23 cellular contexts compared by ENCODE assay signal in genomic region chr3:32909999-32910398, GRCh38. TPM values are rescaled to one million over a fixed set of nuclear protein-coding genes. Genes with fewer than 3 reads are reported as not detected.
A peak's percentile ranks its signal among the peaks of the same experiment; 100 is the strongest.
DNase-seq lines count a peak whose midpoint lies in the region; ATAC-seq, FAIRE-seq and TF ChIP-seq lines count a peak whose summit lies in the region.
"Had no signal": no experiment of that assay in that cellular context is flagged by ENCODE, and none has a peak within 500 bp of the region (broad histone marks: within the 10 kb centered on the region; RNA-seq: fewer than 3 reads in every experiment).

No MANE protein-coding gene starts in this region.

- H3K9ac ChIP-seq in HepG2 (ENCODE audit: insufficient read depth, low read depth, low read length) (peak overlapping the region; percentile 14; the same call in 1 of the 2 replicates), K562 (ENCODE audit: insufficient read depth in 1 of 2, low read depth in 2 of 2, low read length in 2 of 2) (no peak overlapping the region)
- H3K9ac ChIP-seq: BLaER1 had no signal

- ATAC-seq in HepG2 (peak; percentile 69), right lobe of liver (no peak), K562 (no peak), upper lobe of right lung (peak; percentile 18), HG03045 (IDR thresholded peaks at IDR 0.05; ENCODE audit: unreplicated experiment) (no peak)
- ATAC-seq: GM23338 had no signal

- TF ChIP-seq POLR2A in HepG2 (IDR thresholded peaks at IDR 0.05; ENCODE audit: insufficient read depth in 1 of 2, low read depth in 2 of 2, low read length in 2 of 2) (no peak), right lobe of liver (IDR thresholded peaks at IDR 0.05) (no peak), K562 (conservative IDR thresholded peaks at IDR 0.05) (no peak)

- no peaks in the 10 kb centered on the region for H4K20me1 ChIP-seq in HepG2 (ENCODE audit: insufficient read depth, low read length)
- no peaks in the 10 kb centered on the region for H4K20me1 ChIP-seq in K562 (replicated peaks; ENCODE audit: control insufficient read depth, insufficient read depth, low read length)
- H4K20me1 ChIP-seq: BLaER1 had no signal

- CTCF ChIA-PET in HepG2 (lab: Yijun Ruan, JAX; ENCODE audit: low intra/inter-chr PET ratio, low total read pairs) (no interaction called here), K562 (lab: Yijun Ruan, JAX; ENCODE audit: low intra/inter-chr PET ratio) (no interaction called here)

- in situ Hi-C loops in HepG2 (cut with HindIII; ENCODE audit: extremely low pct_ligation_motif_present, low pct_unique_long_range_greater_than_20kb) (no loop called here), K562 (cut with MboI) (no loop called here)

- peaks cover 15% of the 10 kb centered on the region for H3K4me1 ChIP-seq in HepG2 (ENCODE audit: insufficient read depth, low read length)
- no peaks in the 10 kb centered on the region for H3K4me1 ChIP-seq in right lobe of liver
- no peaks in the 10 kb centered on the region for H3K4me1 ChIP-seq in K562 (replicated peaks in 1 of 2; ENCODE audit: control insufficient read depth in 2 of 2, insufficient read depth in 2 of 2, low read length in 2 of 2)
- no peaks in the 10 kb centered on the region for H3K4me1 ChIP-seq in upper lobe of right lung
- H3K4me1 ChIP-seq in ascending aorta = no peaks in the 10 kb centered on the region
- H3K4me1 ChIP-seq: BLaER1 had no signal

- FAIRE-seq in HepG2 (lab: Jason Lieb, UNC) (no peak), K562 (lab: Jason Lieb, UNC) (peak; percentile 51)
- FAIRE-seq: A204.1, D721Med, GM12891, GM18507 had no signal

- H3K36me3 ChIP-seq in HepG2 (replicated peaks in 1 of 2; ENCODE audit: control insufficient read depth in 1 of 2, insufficient read depth in 2 of 2, low read length in 2 of 2) (no peaks in the 10 kb centered on the region), right lobe of liver (no peaks in the 10 kb centered on the region), K562 (ENCODE audit: control insufficient read depth, insufficient read depth, low read length) (no peaks in the 10 kb centered on the region), upper lobe of right lung (no peaks in the 10 kb centered on the region), ascending aorta (no peaks in the 10 kb centered on the region)
- H3K36me3 ChIP-seq: BLaER1 had no signal

- peak overlapping the region; percentile 46 for H3K4me2 ChIP-seq in HepG2 (ENCODE audit: low read depth, low read length)
- H3K4me2 ChIP-seq in K562 (ENCODE audit: insufficient read depth, low read length) = no peak overlapping the region
- H3K4me2 ChIP-seq: BLaER1, GM23338 had no signal

- no peak for TF ChIP-seq EP300 in HepG2 (IDR thresholded peaks at IDR 0.05; ENCODE audit: low read depth in 2 of 2, low read length in 2 of 2)
- TF ChIP-seq EP300 in HepG2 (CRISPR knock-in tag; IDR thresholded peaks at IDR 0.05; ENCODE audit: borderline replicate concordance) = no peak
- no peak for TF ChIP-seq EP300 in K562 (IDR thresholded peaks at IDR 0.05; ENCODE audit: low read length)

- peak; percentile 23; the same call in 1 of the 2 replicates for TF ChIP-seq CTCF in HepG2 (CRISPR knock-in tag; IDR thresholded peaks at IDR 0.05)
- no peak for TF ChIP-seq CTCF in right lobe of liver (IDR thresholded peaks at IDR 0.05)
- no peak for TF ChIP-seq CTCF in K562 (IDR thresholded peaks at IDR 0.05 in 2 of 3, conservative IDR thresholded peaks at IDR 0.05 in 1 of 3; ENCODE audit: insufficient read depth in 2 of 3, low read depth in 1 of 3, low read length in 3 of 3)
- no peak for TF ChIP-seq CTCF in upper lobe of right lung (IDR thresholded peaks at IDR 0.05)
- no peak for TF ChIP-seq CTCF in ascending aorta (IDR thresholded peaks at IDR 0.05)

- 0% methylated on average over 3 of the region's 3 CpGs for WGBS in HepG2 (ENCODE audit: low lambda C conversion rate)
- WGBS in right lobe of liver (ENCODE audit: insufficient coverage, low coverage, low lambda C conversion rate, missing lambda C conversion rate) = 30% methylated on average over 2 of the region's 3 CpGs
- WGBS in K562 (ENCODE audit: insufficient coverage, low coverage, missing lambda C conversion rate) = 12% methylated on average over 3 of the region's 3 CpGs

- no peak overlapping the region for H3K4me3 ChIP-seq in HepG2 (replicated peaks in 1 of 3; ENCODE audit: insufficient read depth in 1 of 3, low read depth in 2 of 3, low read length in 3 of 3)
- no peak overlapping the region for H3K4me3 ChIP-seq in right lobe of liver
- no peak overlapping the region for H3K4me3 ChIP-seq in K562
- H3K4me3 ChIP-seq in upper lobe of right lung = no peak overlapping the region
- no peak overlapping the region for H3K4me3 ChIP-seq in ascending aorta
- H3K4me3 ChIP-seq: BLaER1, GM23338 had no signal

- TF ChIP-seq RAD21 in HepG2 (CRISPR knock-in tag; IDR thresholded peaks at IDR 0.05) = no peak
- TF ChIP-seq RAD21 in K562 (CRISPR knock-in tag; conservative IDR thresholded peaks at IDR 0.05 in 1 of 2, IDR thresholded peaks at IDR 0.05 in 1 of 2) = no peak

- H3K79me2 ChIP-seq in HepG2 (ENCODE audit: insufficient read depth, low read length) = no peaks in the 10 kb centered on the region
- H3K79me2 ChIP-seq in K562 (ENCODE audit: control insufficient read depth, insufficient read depth, low read length) = no peaks in the 10 kb centered on the region

- no peaks in the 10 kb centered on the region for H3K9me1 ChIP-seq in K562 (ENCODE audit: control insufficient read depth, insufficient read depth, low read length)

- no peaks in the 10 kb centered on the region for H3K27me3 ChIP-seq in HepG2 (ENCODE audit: control insufficient read depth in 1 of 2, insufficient read depth in 2 of 2, low read length in 2 of 2)
- H3K27me3 ChIP-seq in right lobe of liver = no peaks in the 10 kb centered on the region
- peaks cover 2 to 9% of the 10 kb centered on the region in 2 experiments; a peak in 2 of 5 replicates for H3K27me3 ChIP-seq in K562 (ENCODE audit: control insufficient read depth in 2 of 2, insufficient read depth in 2 of 2, low read length in 2 of 2)
- no peaks in the 10 kb centered on the region for H3K27me3 ChIP-seq in upper lobe of right lung
- no peaks in the 10 kb centered on the region for H3K27me3 ChIP-seq in ascending aorta
- H3K27me3 ChIP-seq: BLaER1 had no signal

- BruUV-seq in HepG2 (replicated peaks; lab: Mats Ljungman, UMichigan) = no TSS peak
- BruUV-seq in K562 (replicated peaks; lab: Mats Ljungman, UMichigan) = no TSS peak

- H2AFZ ChIP-seq in HepG2 (ENCODE audit: low read length) = no peak overlapping the region
- no peak overlapping the region for H2AFZ ChIP-seq in K562 (ENCODE audit: low read depth, low read length)
- H2AFZ ChIP-seq: GM23338 had no signal

- DNase-seq in HepG2 (ENCODE audit: low spot score) (no peak), right lobe of liver (no peak), K562 (ENCODE audit: extremely low read depth in 1 of 4, low spot score in 3 of 4) (peak in 2 of 4 experiments; percentile 2), upper lobe of right lung (no peak), ascending aorta (ENCODE audit: low spot score in 2 of 2) (no peak)
- DNase-seq: CD4-positive, alpha-beta T cell; CD8-positive, alpha-beta memory T cell; DMS 273 treated with DMSO at 0.1 percent for 48 hours; DMS79; EL; GF-D8; HCEC 1CT had no signal

- POLR2A ChIA-PET in HepG2 (lab: Yijun Ruan, JAX) = no interaction called here
- POLR2A ChIA-PET in K562 (lab: Yijun Ruan, JAX) = interaction anchor here (0.7 to 0.9 kb wide), 3 partner anchors 9 to 57 kb away, joined by 3 to 4 read pairs (median 3); no protein-coding TSS in a partner anchor

- peak overlapping the region; percentile 14 for H3K27ac ChIP-seq in HepG2 (ENCODE audit: extremely low read length, insufficient read depth, low read length)
- H3K27ac ChIP-seq in right lobe of liver = no peak overlapping the region
- H3K27ac ChIP-seq in K562 (ENCODE audit: extremely low read depth, low read depth, low read length) = no peak overlapping the region
- no peak overlapping the region for H3K27ac ChIP-seq in upper lobe of right lung
- no peak overlapping the region for H3K27ac ChIP-seq in ascending aorta
- H3K27ac ChIP-seq: 22Rv1, BLaER1, C4-2B had no signal

- intact Hi-C loops in HepG2 (cut with micrococcal nuclease; ENCODE audit: unreplicated experiment) = loop anchor here (10.0 kb wide), 1 partner anchor 175 kb away; no protein-coding TSS in a partner anchor
- intact Hi-C loops in right lobe of liver (cut with DNase I) = no loop called here
- intact Hi-C loops in K562 (cut with micrococcal nuclease) = no loop called here
- intact Hi-C loops in upper lobe of right lung (cut with DNase I) = no loop called here
- intact Hi-C loops in ascending aorta (cut with DNase I) = no loop called here

- H3K9me3 ChIP-seq in HepG2 (ENCODE audit: low read length) (no peaks in the 10 kb centered on the region), right lobe of liver (no peaks in the 10 kb centered on the region), K562 (replicated peaks; ENCODE audit: control insufficient read depth, insufficient read depth, low read depth, low read length) (no peaks in the 10 kb centered on the region), upper lobe of right lung (no peaks in the 10 kb centered on the region), ascending aorta (no peaks in the 10 kb centered on the region)
- H3K9me3 ChIP-seq: BLaER1 had no signal

RNA-seq across cellular contexts. Expression of gene CCR4, which starts 41.4 kb away (rescaled TPM):
- total RNA-seq in HepG2 (2016; rRNA removed; fragmentation: Illumina TruSeq; extraction: Trizol) (0.04 and 0.06 TPM in 2 replicates), right lobe of liver (under 1 TPM; 0.06 to 0.23 (median 0.11) TPM), K562 (2014; rRNA removed) (0.20 and 0.45 TPM in 2 replicates), K562 (2014; rRNA removed; fragmentation: Illumina TruSeq; extraction: Trizol) (0.22 and 0.45 TPM in 2 replicates), K562 (2015; rRNA removed; fragmentation: Illumina TruSeq; extraction: Trizol) (0.04 TPM in 1 of 2 replicates, not detected in the other), K562 (2021) (0.47 and 0.49 TPM in 2 replicates), upper lobe of right lung (1.2 TPM), ascending aorta (3.1 TPM)
- total RNA-seq in HepG2 (2016; cell fraction: cytosol; rRNA removed; fragmentation: Illumina TruSeq; extraction: Trizol; ENCODE audit: low read depth) = not detected in 2 replicates
- total RNA-seq in HepG2 (2016; cell fraction: insoluble cytoplasmic fraction; rRNA removed; fragmentation: Illumina TruSeq; extraction: Trizol) = 0.06 and 0.11 TPM in 2 replicates
- total RNA-seq in HepG2 (2016; cell fraction: membrane; rRNA removed; fragmentation: Illumina TruSeq; extraction: Trizol) = not detected in 2 replicates
- total RNA-seq in HepG2 (2016; cell fraction: nucleus; rRNA removed; fragmentation: Illumina TruSeq; extraction: Trizol) = 0.16 TPM in 1 of 2 replicates, not detected in the other
- polyA plus RNA-seq in HepG2 (2011; rRNA removed) (0.05 TPM in 2 replicates), K562 (2011; rRNA removed) (0.27 and 0.47 TPM in 2 replicates), K562 (2014; fragmentation: Illumina TruSeq; extraction: Trizol) (0.28 and 0.33 TPM in 2 replicates), K562 (2014; fragmentation: Nextera tagmentation; extraction: Ambion mirVana) (under 1 TPM in 1 of 2 experiments, not detected in 1; 0.04 TPM), K562 (2014; rRNA removed) (0.19 and 0.20 TPM in 2 replicates)
- polyA plus RNA-seq in HepG2 (2011; cell fraction: cytosol; rRNA removed) = 0.01 TPM in 1 of 2 replicates, not detected in the other
- polyA plus RNA-seq in HepG2 (2011; cell fraction: nucleus; rRNA removed) = 0.05 and 0.06 TPM in 2 replicates
- polyA plus RNA-seq in HepG2 (2012) = not detected in 2 replicates
- not detected in 2 replicates for polyA plus RNA-seq in HepG2 (2016; cell fraction: cytosol; fragmentation: Illumina TruSeq; extraction: Trizol; ENCODE audit: low read depth)
- not detected in 2 replicates for polyA plus RNA-seq in HepG2 (2016; cell fraction: insoluble cytoplasmic fraction; fragmentation: Illumina TruSeq; extraction: Trizol; ENCODE audit: low read depth)
- polyA plus RNA-seq in HepG2 (2016; cell fraction: membrane; fragmentation: Illumina TruSeq; extraction: Trizol; ENCODE audit: low read depth) = not detected in 2 replicates
- 0.24 and 0.29 TPM in 2 replicates for polyA plus RNA-seq in HepG2 (2016; cell fraction: nucleus; fragmentation: Illumina TruSeq; extraction: Trizol; ENCODE audit: insufficient read depth, low read depth)
- 0.05 and 0.16 TPM in 2 replicates for polyA minus RNA-seq in HepG2 (2011; rRNA and poly(A)+ RNA removed; ENCODE audit: low replicate concordance)
- polyA minus RNA-seq in HepG2 (2011; cell fraction: cytosol; rRNA and poly(A)+ RNA removed) = not detected in 2 replicates
- 0.37 TPM in 1 of 2 replicates, not detected in the other for polyA minus RNA-seq in HepG2 (2011; cell fraction: nucleus; rRNA and poly(A)+ RNA removed)
- 0.65 and 1.2 TPM in 2 replicates for total RNA-seq in K562 (2011; cell fraction: chromatin; rRNA removed; ENCODE audit: low replicate concordance)
- 0.83 and 0.92 TPM in 2 replicates for total RNA-seq in K562 (2011; cell fraction: nucleolus; rRNA removed)
- total RNA-seq in K562 (2011; cell fraction: nucleoplasm; rRNA removed) = 0.88 and 1.1 TPM in 2 replicates
- polyA plus RNA-seq in K562 (2011; cell fraction: cytosol; rRNA removed) = 0.25 and 0.36 TPM in 2 replicates
- polyA plus RNA-seq in K562 (2011; cell fraction: nucleus; rRNA removed) = 0.17 and 0.21 TPM in 2 replicates
- polyA plus RNA-seq in K562 (2012) = 0.07 TPM in 2 replicates
- 0.39 and 0.77 TPM in 2 replicates for polyA minus RNA-seq in K562 (2011; rRNA and poly(A)+ RNA removed)
- 0.38 and 0.64 TPM in 2 replicates for polyA minus RNA-seq in K562 (2011; cell fraction: cytosol; rRNA and poly(A)+ RNA removed)
- polyA minus RNA-seq in K562 (2011; cell fraction: nucleus; rRNA and poly(A)+ RNA removed) = 0.22 and 0.27 TPM in 2 replicates
- total RNA-seq: H4 had no signal
- polyA plus RNA-seq: AG04450 had no signal

Comparison
In these comparisons a context has a peak if more than half of its experiments do, and no peak if none do; other contexts are left out.
1. ATAC-seq: peak in HepG2 (single experiment) and upper lobe of right lung (single experiment); none in right lobe of liver (0 of 4), K562 (single experiment) and HG03045 (single experiment).
2. Of the 241 proteins assayed by ChIP-seq in both HepG2 and K562: peak only in HepG2: CTCF and STAG1; only in K562: none; in both: none; in neither: 238; mixed calls (peak in some experiments, not most) for 1.